ENCODE assay signal across 1 cellular context in the genomic region with DNA sequence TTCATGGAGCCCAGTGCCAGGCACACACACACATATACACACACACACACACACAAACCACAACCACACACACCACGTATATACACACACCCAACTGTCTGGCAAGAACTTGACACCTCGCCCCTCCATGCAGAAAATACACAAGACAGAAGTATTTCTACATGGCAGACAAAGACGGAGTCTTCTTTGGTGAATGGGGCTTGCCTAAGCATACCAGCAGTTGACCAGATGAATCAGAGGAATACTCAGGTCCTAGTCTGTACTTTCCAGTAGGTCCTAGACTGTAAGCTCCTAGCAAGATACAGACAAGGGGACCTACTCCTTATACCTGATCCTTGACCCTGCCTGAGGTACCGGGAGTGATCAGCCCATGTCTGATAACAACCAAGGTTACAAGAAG.
A peak's percentile ranks its signal among the peaks of the same experiment; 100 is the strongest.
TF ChIP-seq lines count a peak whose summit lies in the region.

No MANE protein-coding gene starts in this region.

TF ChIP-seq in GM12878, 131 proteins besides CTCF, POLR2A, EP300 and RAD21 (continued from another document):
- TF ChIP-seq, protein P1, sequence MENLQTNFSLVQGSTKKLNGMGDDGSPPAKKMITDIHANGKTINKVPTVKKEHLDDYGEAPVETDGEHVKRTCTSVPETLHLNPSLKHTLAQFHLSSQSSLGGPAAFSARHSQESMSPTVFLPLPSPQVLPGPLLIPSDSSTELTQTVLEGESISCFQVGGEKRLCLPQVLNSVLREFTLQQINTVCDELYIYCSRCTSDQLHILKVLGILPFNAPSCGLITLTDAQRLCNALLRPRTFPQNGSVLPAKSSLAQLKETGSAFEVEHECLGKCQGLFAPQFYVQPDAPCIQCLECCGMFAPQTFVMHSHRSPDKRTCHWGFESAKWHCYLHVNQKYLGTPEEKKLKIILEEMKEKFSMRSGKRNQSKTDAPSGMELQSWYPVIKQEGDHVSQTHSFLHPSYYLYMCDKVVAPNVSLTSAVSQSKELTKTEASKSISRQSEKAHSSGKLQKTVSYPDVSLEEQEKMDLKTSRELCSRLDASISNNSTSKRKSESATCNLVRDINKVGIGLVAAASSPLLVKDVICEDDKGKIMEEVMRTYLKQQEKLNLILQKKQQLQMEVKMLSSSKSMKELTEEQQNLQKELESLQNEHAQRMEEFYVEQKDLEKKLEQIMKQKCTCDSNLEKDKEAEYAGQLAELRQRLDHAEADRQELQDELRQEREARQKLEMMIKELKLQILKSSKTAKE (IDR thresholded peaks at IDR 0.05; ENCODE audit: low read depth, poor library complexity, severe bottlenecking): no peak
- TF ChIP-seq CREM (IDR thresholded peaks at IDR 0.05; ENCODE audit: low read depth) (no peak), RUNX3 (IDR thresholded peaks at IDR 0.05; ENCODE audit: low read length) (peak; percentile 6), IKZF1 (conservative IDR thresholded peaks at IDR 0.05) (no peak), NBN (IDR thresholded peaks at IDR 0.05) (no peak)
TF ChIP-seq in GM12878: peak in this region for 1.
